15 cellular contexts compared by ENCODE assay signal in the genomic region with DNA sequence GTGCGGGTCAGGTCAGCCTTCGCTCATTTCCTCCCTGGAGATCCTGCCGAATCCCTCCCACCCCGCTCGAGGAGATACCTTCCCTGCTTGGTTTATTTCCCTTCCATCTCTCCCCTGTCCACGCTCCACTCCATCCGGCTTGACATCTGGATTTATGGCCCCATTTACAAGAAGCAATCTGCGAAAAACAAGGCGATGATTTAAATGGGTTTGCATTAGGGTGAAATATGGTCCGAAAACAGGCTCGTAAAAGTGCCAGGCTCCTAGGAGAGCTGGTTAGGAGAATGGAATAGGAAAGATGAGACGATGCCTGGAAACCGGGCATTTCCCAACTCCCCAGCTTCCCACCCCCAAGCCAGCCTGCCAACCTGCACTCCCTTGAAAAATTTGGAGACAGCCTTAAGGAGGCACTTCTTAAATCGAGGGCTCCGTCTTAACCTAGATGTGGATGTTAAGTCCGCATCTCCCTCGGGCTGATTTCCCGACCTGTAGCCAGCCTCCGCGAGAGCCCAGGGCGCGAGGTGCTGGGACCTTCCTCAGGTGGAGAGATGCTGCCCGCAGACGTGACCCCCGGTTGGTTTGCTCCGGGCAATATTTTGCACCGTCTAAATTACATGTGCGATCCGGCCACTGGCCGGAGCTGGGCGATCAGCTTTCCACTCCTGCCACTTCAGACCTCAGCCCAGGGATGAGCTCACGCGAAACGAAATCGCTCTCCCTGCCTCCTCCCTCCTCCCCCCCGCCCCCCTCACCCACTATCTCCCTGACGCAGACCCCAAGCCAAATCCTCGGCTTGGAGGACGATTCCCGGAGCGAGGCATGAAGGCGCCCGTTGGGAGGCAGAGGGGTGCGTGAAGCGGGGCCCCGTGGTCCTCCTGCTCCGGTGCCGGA. TPM values are rescaled to one million over a fixed set of nuclear protein-coding genes. Genes with fewer than 3 reads are reported as not detected.
DNase-seq lines count a peak whose midpoint lies in the region; ATAC-seq and TF ChIP-seq lines count a peak whose summit lies in the region.
"Had no signal": no experiment of that assay in that cellular context is flagged by ENCODE, and none has a peak within 500 bp of the region (broad histone marks: within the 10 kb centered on the region; RNA-seq: fewer than 3 reads in every experiment).

No MANE protein-coding gene starts in this region.

- in situ Hi-C loops in mammary epithelial cell (cut with MboI; ENCODE audit: low sequenced_read_pairs in 2 of 2), result no loop called here

- H3K9me3 ChIP-seq in mammary epithelial cell (replicated peaks; ENCODE audit: insufficient read depth, low read length) (no peaks in the 10 kb centered on the region), endocrine pancreas (ENCODE audit: control insufficient read depth, low read length) (no peaks in the 10 kb centered on the region)
- H3K9me3 ChIP-seq: tibial nerve had no signal

- peaks cover 18% of the 10 kb centered on the region for H3K4me1 Mint-ChIP-seq in MCF 10A (ENCODE audit: insufficient read depth, unreplicated experiment)
- H3K4me1 Mint-ChIP-seq in nephron progenitor cell, result peaks cover 18% of the 10 kb centered on the region

- no peaks in the 10 kb centered on the region for H3K36me3 ChIP-seq in mammary epithelial cell (ENCODE audit: insufficient read depth, low read length)
- H3K36me3 ChIP-seq in endocrine pancreas (ENCODE audit: control insufficient read depth, insufficient read depth, low read length), result no peaks in the 10 kb centered on the region
- H3K36me3 ChIP-seq: tibial nerve had no signal

- H3K27ac Mint-ChIP-seq in MCF 10A (ENCODE audit: low read depth, unreplicated experiment) (no peak overlapping the region), nephron progenitor cell (no peak overlapping the region)
- H3K27ac Mint-ChIP-seq: naive thymus-derived CD4-positive, alpha-beta T cell had no signal

- H3K9ac ChIP-seq in mammary epithelial cell (ENCODE audit: insufficient read depth, low read length) (no peak overlapping the region), endocrine pancreas (ENCODE audit: control insufficient read depth, insufficient read depth, low read length) (peak overlapping the region; percentile 30)

- H3K9me3 Mint-ChIP-seq in MCF 10A (ENCODE audit: unreplicated experiment), result no peaks in the 10 kb centered on the region
- H3K9me3 Mint-ChIP-seq in nephron progenitor cell, result no peaks in the 10 kb centered on the region

- dilution Hi-C loops in mammary epithelial cell (cut with HindIII; ENCODE audit: low sequenced_read_pairs), result no loop called here

- DNase-seq in MCF 10A (ENCODE audit: unreplicated experiment) (no peak), mammary epithelial cell (no peak), nephron progenitor cell (peak; percentile 34), occipital lobe (lab: John Stamatoyannopoulos, UW) (no peak)
- no peak for DNase-seq in stimulated activated CD4-positive, alpha-beta T cell treated with anti-CD3 and anti-CD28 coated beads, Interleukin-12 subunit alpha, Interleukin-12 subunit beta, amount 100 ng/mL, for 4 hours
- DNase-seq: naive thymus-derived CD4-positive, alpha-beta T cell; NCI-H510A had no signal

- H3K36me3 Mint-ChIP-seq in MCF 10A (ENCODE audit: insufficient read depth, unreplicated experiment) (no peaks in the 10 kb centered on the region), nephron progenitor cell (ENCODE audit: low read depth) (no peaks in the 10 kb centered on the region)

- H3K27me3 Mint-ChIP-seq in MCF 10A (ENCODE audit: insufficient read depth, unreplicated experiment), result peaks cover 36% of the 10 kb centered on the region
- peaks cover 95% of the 10 kb centered on the region for H3K27me3 Mint-ChIP-seq in nephron progenitor cell (ENCODE audit: low read depth, poor library complexity)

- H3K4me2 ChIP-seq in mammary epithelial cell (ENCODE audit: insufficient read depth, low read depth, low read length), result no peak overlapping the region

- peak overlapping the region; percentile 4 for H3K4me3 Mint-ChIP-seq in MCF 10A (ENCODE audit: unreplicated experiment)
- H3K4me3 Mint-ChIP-seq in nephron progenitor cell, result peak overlapping the region; percentile 90

- TF ChIP-seq CTCF in MCF 10A (IDR thresholded peaks at IDR 0.05; ENCODE audit: unreplicated experiment) (no peak), mammary epithelial cell (conservative IDR thresholded peaks at IDR 0.05 in 1 of 2, IDR thresholded peaks at IDR 0.05 in 1 of 2; ENCODE audit: extremely low read depth in 1 of 2, insufficient read depth in 1 of 2, low read depth in 1 of 2, low read length in 2 of 2) (no peak), nephron progenitor cell (IDR thresholded peaks at IDR 0.05) (no peak)

- no peaks in the 10 kb centered on the region for H4K20me1 ChIP-seq in mammary epithelial cell (ENCODE audit: insufficient read depth, low read length)

- H3K79me2 ChIP-seq in mammary epithelial cell (ENCODE audit: insufficient read depth, low read length), result no peaks in the 10 kb centered on the region

- 4% methylated on average over 23 of the region's 48 CpGs for WGBS in mammary epithelial cell (ENCODE audit: low coverage, missing lambda C conversion rate)

- ATAC-seq in GM21529 (IDR thresholded peaks at IDR 0.05; ENCODE audit: unreplicated experiment) (no peak), HG02840 (IDR thresholded peaks at IDR 0.05; ENCODE audit: low FRiP score, unreplicated experiment) (no peak)
- ATAC-seq: esophagus mucosa; GM12878; naive thymus-derived CD4-positive, alpha-beta T cell had no signal

- intact Hi-C loops in MCF 10A (cut with micrococcal nuclease), result no loop called here
- intact Hi-C loops in mammary epithelial cell (cut with micrococcal nuclease), result no loop called here

- CTCF ChIA-PET in MCF 10A (lab: Yijun Ruan, JAX), result interaction anchor here (0.6 kb wide), 1 partner anchor 215 kb away, joined by 3 read pairs; no protein-coding TSS in a partner anchor
- CTCF ChIA-PET in mammary epithelial cell (lab: Charles Lee; ENCODE audit: low non-redundant PET), result no interaction called here

- BruUV-seq in MCF 10A (replicated peaks; lab: Mats Ljungman, UMichigan) (no TSS peak), mammary epithelial cell (replicated peaks; lab: Mats Ljungman, UMichigan) (no TSS peak)

- POLR2A ChIA-PET in MCF 10A (lab: Yijun Ruan, JAX), result interaction anchor here (0.6 kb wide), 2 partner anchors 92 to 1197 kb away, joined by 3 read pairs; no protein-coding TSS in a partner anchor

- peaks cover 24% of the 10 kb centered on the region for H3K27me3 ChIP-seq in mammary epithelial cell (ENCODE audit: insufficient read depth, low read length)
- H3K27me3 ChIP-seq in endocrine pancreas (ENCODE audit: control insufficient read depth, insufficient read depth, low read length), result no peaks in the 10 kb centered on the region

- H3K27ac ChIP-seq in mammary epithelial cell (ENCODE audit: insufficient read depth, low read depth, low read length), result no peak overlapping the region
- H3K27ac ChIP-seq: tibial nerve had no signal

- H3K4me3 ChIP-seq in mammary epithelial cell (replicated peaks in 1 of 3; ENCODE audit: insufficient read depth in 1 of 3, low read depth in 2 of 3, low read length in 3 of 3) (no peak overlapping the region), endocrine pancreas (ENCODE audit: control insufficient read depth, insufficient read depth, low read length) (peak overlapping the region; percentile 48)
- H3K4me3 ChIP-seq: GM12878 had no signal

- no peaks in the 10 kb centered on the region for H3K4me1 ChIP-seq in mammary epithelial cell (ENCODE audit: insufficient read depth, low read length)
- H3K4me1 ChIP-seq in endocrine pancreas (ENCODE audit: control insufficient read depth, insufficient read depth, low read length), result no peaks in the 10 kb centered on the region

- H2AFZ ChIP-seq in mammary epithelial cell (ENCODE audit: low read depth, low read length), result no peak overlapping the region

RNA-seq across cellular contexts. Expression of a gene that starts 1.3 kb away (rescaled TPM):
- total RNA-seq in MCF 10A (2022) (not detected in 2 replicates), mammary epithelial cell (not detected), occipital lobe (98.9 TPM)
- 0.07 TPM for polyA plus RNA-seq in mammary epithelial cell
- not detected for polyA minus RNA-seq in mammary epithelial cell
- total RNA-seq: esophagus mucosa; GM12878; naive thymus-derived CD4-positive, alpha-beta T cell; RPMI7951; T-helper 2 cell treated with Interferon-gamma antibody and Interleukin-4, amounts not matched to agents 100 ng/mL and 5 ng/mL, for 36 hours had no signal
- polyA plus RNA-seq: GM12878; naive thymus-derived CD4-positive, alpha-beta T cell had no signal

Comparison
In these comparisons a context has a peak if more than half of its experiments do, and no peak if none do; other contexts are left out.
1. RNA of a gene that starts 1.3 kb away (total RNA-seq): 98.9 TPM in occipital lobe (single experiment); not detected in mammary epithelial cell and not detected in MCF 10A; every median in the first group is over 10 times any median in the second.